Comparison of ENCODE assay signal across 29 cellular contexts in the genomic region with DNA sequence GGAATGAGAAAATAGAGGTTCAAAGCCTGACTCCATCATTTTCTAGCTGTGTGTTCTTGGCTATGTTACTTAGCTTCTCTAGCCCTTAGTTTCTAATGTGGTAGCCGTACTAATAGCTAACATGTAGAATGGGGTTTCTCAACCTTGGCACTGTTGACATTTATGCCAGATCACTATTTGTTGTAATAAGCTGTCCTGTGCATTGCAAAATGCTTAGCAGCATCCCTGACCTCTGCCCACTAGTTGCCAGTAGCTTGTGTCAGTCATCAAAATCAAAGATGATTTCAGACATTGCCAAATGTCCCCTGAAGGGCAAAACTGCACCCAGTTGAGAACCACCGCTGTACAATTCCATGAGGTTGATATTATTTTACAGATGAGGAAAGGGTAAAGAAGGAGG. TPM values are rescaled to one million over a fixed set of nuclear protein-coding genes. Genes with fewer than 3 reads are reported as not detected.
"Had no signal": no experiment of that assay in that cellular context is flagged by ENCODE, and none has a peak within 500 bp of the region (broad histone marks: within the 10 kb centered on the region; RNA-seq: fewer than 3 reads in every experiment).

No MANE protein-coding gene starts in this region.

- H3K36me3 Mint-ChIP-seq: memory B cell; naive thymus-derived CD4-positive, alpha-beta T cell; natural killer cell treated with Interleukin-12 subunit alpha and Interleukin-12 subunit beta and Interleukin-15 and Interleukin-18, amount 100 ng/mL, for 72 hours; stimulated activated memory B cell treated with anti-CD40 and anti-IgM and Interleukin-4, amounts not matched to agents 10 μg/mL and 1 μg/mL and 100 μg/mL, for 72 hours; type B pancreatic cell had no signal

- H3K4me1 Mint-ChIP-seq: memory B cell; naive thymus-derived CD4-positive, alpha-beta T cell; stimulated activated memory B cell treated with anti-CD40 and anti-IgM and Interleukin-4, amounts not matched to agents 10 μg/mL and 1 μg/mL and 100 μg/mL, for 72 hours; stimulated activated naive CD8-positive, alpha-beta T cell treated with anti-CD3 and anti-CD28 coated beads, Interleukin-15, amount 100 ng/mL, for 72 hours had no signal

- H3K9me3 ChIP-seq: left lung, mucosa of descending colon, pancreas, prostate gland, tibial nerve, vagina had no signal

- H3K4me3 ChIP-seq: left lung, lung, mucosa of descending colon, pancreas, prostate gland, smooth muscle cell, tibial nerve, vagina had no signal

- H3K27me3 Mint-ChIP-seq: memory B cell; natural killer cell treated with Interleukin-12 subunit alpha and Interleukin-12 subunit beta and Interleukin-15 and Interleukin-18, amount 100 ng/mL, for 72 hours; stimulated activated memory B cell treated with anti-CD40 and anti-IgM and Interleukin-4, amounts not matched to agents 10 μg/mL and 1 μg/mL and 100 μg/mL, for 72 hours; stimulated activated naive CD8-positive, alpha-beta T cell treated with anti-CD3 and anti-CD28 coated beads, Interleukin-15, amount 100 ng/mL, for 72 hours; type B pancreatic cell had no signal

- H3K27ac ChIP-seq: left lung, pancreas, prostate gland, tibial nerve, vagina had no signal

- H3K27me3 ChIP-seq: left lung, pancreas, tibial nerve, vagina had no signal

- H3K4me3 Mint-ChIP-seq: memory B cell; naive thymus-derived CD4-positive, alpha-beta T cell; natural killer cell treated with Interleukin-12 subunit alpha and Interleukin-12 subunit beta and Interleukin-15 and Interleukin-18, amount 100 ng/mL, for 72 hours; stimulated activated memory B cell treated with anti-CD40 and anti-IgM and Interleukin-4, amounts not matched to agents 10 μg/mL and 1 μg/mL and 100 μg/mL, for 72 hours; stimulated activated naive CD8-positive, alpha-beta T cell treated with anti-CD3 and anti-CD28 coated beads, Interleukin-15, amount 100 ng/mL, for 72 hours; type B pancreatic cell had no signal

- H3K27ac Mint-ChIP-seq: memory B cell; naive thymus-derived CD4-positive, alpha-beta T cell; natural killer cell treated with Interleukin-12 subunit alpha and Interleukin-12 subunit beta and Interleukin-15 and Interleukin-18, amount 100 ng/mL, for 72 hours; stimulated activated memory B cell treated with anti-CD40 and anti-IgM and Interleukin-4, amounts not matched to agents 10 μg/mL and 1 μg/mL and 100 μg/mL, for 72 hours; stimulated activated naive CD8-positive, alpha-beta T cell treated with anti-CD3 and anti-CD28 coated beads, Interleukin-15, amount 100 ng/mL, for 72 hours; type B pancreatic cell had no signal

- DNase-seq: hippocampal formation; kidney glomerular epithelial cell; left cardiac atrium; left lung; midbrain; mucosa of descending colon; naive thymus-derived CD4-positive, alpha-beta T cell; nucleus accumbens; pancreas; posterior cingulate gyrus; retina; right cardiac atrium; stimulated activated CD4-positive, alpha-beta T cell treated with anti-CD3 and anti-CD28 coated beads, Interleukin-1b, Interleukin-23, amount 100 ng/mL, for 48 hours; stimulated activated CD4-positive, alpha-beta T cell treated with anti-CD3 and anti-CD28 coated beads, Interleukin-2, amount 100 ng/mL, for 48 hours; stimulated activated CD4-positive, alpha-beta T cell treated with anti-CD3 and anti-CD28 coated beads, Interleukin-4, amount 100 ng/mL, for 4 hours; stimulated activated CD8-positive, alpha-beta memory T cell treated with anti-CD3 and anti-CD28 coated beads, Interleukin-4, amount 100 ng/mL, for 48 hours; stimulated activated naive CD4-positive, alpha-beta T cell treated with Interleukin-2 at 50 U/mL for 16 hours; stimulated activated naive CD8-positive, alpha-beta T cell treated with anti-CD3 and anti-CD28 coated beads, Interleukin-15, amount 100 ng/mL, for 72 hours; substantia nigra had no signal

- H3K4me1 ChIP-seq: left lung, pancreas, prostate gland, tibial nerve, vagina had no signal

- H3K4me2 ChIP-seq: smooth muscle cell had no signal

- ATAC-seq: left cardiac atrium; left lung; mucosa of descending colon; naive thymus-derived CD4-positive, alpha-beta T cell; natural killer cell treated with Interleukin-12 subunit alpha and Interleukin-12 subunit beta and Interleukin-15 and Interleukin-18, amount 100 ng/mL, for 72 hours; pancreas; right cardiac atrium; stimulated activated memory B cell treated with anti-CD40 and anti-IgM and Interleukin-4, amounts not matched to agents 10 μg/mL and 1 μg/mL and 100 μg/mL, for 72 hours; stimulated activated naive CD8-positive, alpha-beta T cell treated with anti-CD3 and anti-CD28 coated beads, Interleukin-15, amount 100 ng/mL, for 72 hours had no signal

- H3K36me3 ChIP-seq: left lung, pancreas, prostate gland, tibial nerve, vagina had no signal

- H3K9me3 Mint-ChIP-seq: memory B cell; natural killer cell treated with Interleukin-12 subunit alpha and Interleukin-12 subunit beta and Interleukin-15 and Interleukin-18, amount 100 ng/mL, for 72 hours; stimulated activated memory B cell treated with anti-CD40 and anti-IgM and Interleukin-4, amounts not matched to agents 10 μg/mL and 1 μg/mL and 100 μg/mL, for 72 hours; stimulated activated naive CD8-positive, alpha-beta T cell treated with anti-CD3 and anti-CD28 coated beads, Interleukin-15, amount 100 ng/mL, for 72 hours; type B pancreatic cell had no signal

RNA-seq across cellular contexts. Expression of gene ADAMTS3, which starts 18.3 kb away (rescaled TPM):
- total RNA-seq: myocyte; natural killer cell treated with Interleukin-12 subunit alpha and Interleukin-12 subunit beta and Interleukin-15 and Interleukin-18, amount 100 ng/mL, for 72 hours had no signal
- polyA plus RNA-seq: naive thymus-derived CD4-positive, alpha-beta T cell had no signal
